ENCODE assay signal across 17 cellular contexts in genomic region chr19:1668048-1668338, GRCh38. TPM values are rescaled to one million over a fixed set of nuclear protein-coding genes. Genes with fewer than 3 reads are reported as not detected.
A peak's percentile ranks its signal among the peaks of the same experiment; 100 is the strongest.
DNase-seq lines count a peak whose midpoint lies in the region; ATAC-seq, FAIRE-seq and TF ChIP-seq lines count a peak whose summit lies in the region.
"Had no signal": no experiment of that assay in that cellular context is flagged by ENCODE, and none has a peak within 500 bp of the region (broad histone marks: within the 10 kb centered on the region; RNA-seq: fewer than 3 reads in every experiment).

No MANE protein-coding gene starts in this region.

- H3K36me3 ChIP-seq in CD4-positive, CD25-positive, alpha-beta regulatory T cell (ENCODE audit: control insufficient read depth, insufficient read depth, low read length), result no peaks in the 10 kb centered on the region
- H3K36me3 ChIP-seq in tibial artery, result no peaks in the 10 kb centered on the region
- no peaks in the 10 kb centered on the region for H3K36me3 ChIP-seq in brain microvascular endothelial cell (replicated peaks)
- H3K36me3 ChIP-seq: gastrocnemius medialis had no signal

- in situ Hi-C loops in brain microvascular endothelial cell (cut with HindIII; ENCODE audit: low pct_ligation_motif_present, low sequenced_read_pairs), result no loop called here

- H3K4me3 Mint-ChIP-seq in CD4-positive, CD25-positive, alpha-beta regulatory T cell, result peak overlapping the region in 2 of 4 donors; percentile 72 to 86
- H3K4me3 Mint-ChIP-seq in T-helper 17 cell (peak overlapping the region; percentile 79), mesothelial cell of epicardium (peak overlapping the region; percentile 1)

- H3K4me1 Mint-ChIP-seq in CD4-positive, CD25-positive, alpha-beta regulatory T cell, result peaks cover 6 to 16% (median 8%) of the 10 kb centered on the region in 4 donors
- H3K4me1 Mint-ChIP-seq in T-helper 17 cell, result peaks cover 14% of the 10 kb centered on the region
- H3K4me1 Mint-ChIP-seq in mesothelial cell of epicardium, result peaks cover 11% of the 10 kb centered on the region

- H3K4me1 ChIP-seq in CD4-positive, CD25-positive, alpha-beta regulatory T cell (ENCODE audit: control insufficient read depth, insufficient read depth, low read length, poor library complexity, severe bottlenecking), result peaks cover 27% of the 10 kb centered on the region
- H3K4me1 ChIP-seq in tibial artery, result peaks cover 0 to 19% (median 14%) of the 10 kb centered on the region in 4 donors

- peak overlapping the region; percentile 19 for H3K4me3 ChIP-seq in CD4-positive, CD25-positive, alpha-beta regulatory T cell (ENCODE audit: low read depth, low read length)
- H3K4me3 ChIP-seq in tibial artery (no peak overlapping the region), brain microvascular endothelial cell (ENCODE audit: low read depth, low read length) (no peak overlapping the region)
- H3K4me3 ChIP-seq: gastrocnemius medialis, GM23248, lung had no signal

- H3K9me3 ChIP-seq in CD4-positive, CD25-positive, alpha-beta regulatory T cell (ENCODE audit: control insufficient read depth in 2 of 2, low read length in 2 of 2), result no peaks in the 10 kb centered on the region
- no peaks in the 10 kb centered on the region for H3K9me3 ChIP-seq in T-helper 17 cell (ENCODE audit: control insufficient read depth, low read length, poor library complexity, severe bottlenecking)
- H3K9me3 ChIP-seq in tibial artery, result no peaks in the 10 kb centered on the region
- H3K9me3 ChIP-seq: gastrocnemius medialis had no signal

- no peak for DNase-seq in CD4-positive, CD25-positive, alpha-beta regulatory T cell
- DNase-seq in GM19239 (ENCODE audit: insufficient read length, low spot score) (no peak), T-helper 17 cell (no peak), mesothelial cell of epicardium (ENCODE audit: low spot score in 2 of 2, unreplicated experiment in 2 of 2) (no peak), tibial artery (no peak), anterior cingulate cortex (lab: John Stamatoyannopoulos, UW) (no peak), brain microvascular endothelial cell (no peak), islet precursor cell (no peak)
- DNase-seq: activated CD4-positive, CD25-positive, alpha-beta regulatory T cell treated with anti-CD3 and anti-CD28 coated beads, Interleukin-2, amount 50 U/mL, for 72 hours; gastrocnemius medialis; GM23248; MV-4-11; NCI-H748 treated with DMSO at 0.1 percent for 48 hours; substantia nigra; T-helper 2 cell had no signal

- intact Hi-C loops in tibial artery (cut with DNase I; ENCODE audit: low total_unique reads), result no loop called here

- peaks cover 28% of the 10 kb centered on the region for H3K27me3 Mint-ChIP-seq in CD4-positive, CD25-positive, alpha-beta regulatory T cell
- H3K27me3 Mint-ChIP-seq in T-helper 17 cell (peaks cover 31% of the 10 kb centered on the region), mesothelial cell of epicardium (ENCODE audit: low read depth) (peaks cover 53% of the 10 kb centered on the region)

- ATAC-seq in CD4-positive, CD25-positive, alpha-beta regulatory T cell (ENCODE audit: low read depth in 2 of 2), result no peak
- ATAC-seq in T-helper 17 cell, result no peak
- ATAC-seq: gastrocnemius medialis had no signal

- peaks cover 6% of the 10 kb centered on the region for H3K27me3 ChIP-seq in CD4-positive, CD25-positive, alpha-beta regulatory T cell (ENCODE audit: control insufficient read depth, insufficient read depth, low read length)
- H3K27me3 ChIP-seq in tibial artery, result peaks cover 0 to 83% of the 10 kb centered on the region in 2 donors
- H3K27me3 ChIP-seq in brain microvascular endothelial cell (replicated peaks), result peaks cover 35% of the 10 kb centered on the region

- FAIRE-seq in GM19239 (lab: Jason Lieb, UNC), result peak; percentile 84

- peaks cover 6% of the 10 kb centered on the region for H3K36me3 Mint-ChIP-seq in CD4-positive, CD25-positive, alpha-beta regulatory T cell
- H3K36me3 Mint-ChIP-seq in T-helper 17 cell (ENCODE audit: low read depth) (peaks cover 6% of the 10 kb centered on the region), mesothelial cell of epicardium (no peaks in the 10 kb centered on the region)

- H3K9me3 Mint-ChIP-seq in CD4-positive, CD25-positive, alpha-beta regulatory T cell, result peaks cover 0 to 3% (median 0%) of the 10 kb centered on the region in 7 donors
- H3K9me3 Mint-ChIP-seq in mesothelial cell of epicardium, result no peaks in the 10 kb centered on the region

- H3K27ac ChIP-seq in CD4-positive, CD25-positive, alpha-beta regulatory T cell (ENCODE audit: insufficient read depth, low read length, poor library complexity, severe bottlenecking), result no peak overlapping the region
- H3K27ac ChIP-seq in tibial artery, result no peak overlapping the region
- no peak overlapping the region for H3K27ac ChIP-seq in brain microvascular endothelial cell
- H3K27ac ChIP-seq: gastrocnemius medialis, GM23248, RWPE1 had no signal

- TF ChIP-seq CTCF in mesothelial cell of epicardium (IDR thresholded peaks at IDR 0.05; ENCODE audit: unreplicated experiment), result no peak
- TF ChIP-seq CTCF in tibial artery (IDR thresholded peaks at IDR 0.05), result no peak
- no peak for TF ChIP-seq CTCF in brain microvascular endothelial cell (IDR thresholded peaks at IDR 0.05; ENCODE audit: low read depth, low read length, missing control alignments)

- peak overlapping the region in 2 of 3 donors; percentile 16 to 83 for H3K27ac Mint-ChIP-seq in CD4-positive, CD25-positive, alpha-beta regulatory T cell
- H3K27ac Mint-ChIP-seq in T-helper 17 cell (peak overlapping the region; percentile 69), mesothelial cell of epicardium (no peak overlapping the region)

RNA-seq across cellular contexts. Expression of gene TCF3, which starts 15.6 kb away (rescaled TPM):
- total RNA-seq in CD4-positive, CD25-positive, alpha-beta regulatory T cell, result 56.5 TPM
- 1 to 10 TPM; 3.4 to 7.5 (median 3.6) TPM for polyA plus RNA-seq in CD4-positive, CD25-positive, alpha-beta regulatory T cell
- total RNA-seq in T-helper 17 cell (10 to 100 TPM; 46.9 to 47.4 TPM), mesothelial cell of epicardium (227 to 248 TPM (median 239 TPM) in 3 replicates)
